In genomic region chr1:203287109-203287893, GRCh38 we compare ENCODE assay signal across 8 cellular contexts. TPM values are rescaled to one million over a fixed set of nuclear protein-coding genes. Genes with fewer than 3 reads are reported as not detected.
DNase-seq lines count a peak whose midpoint lies in the region; ATAC-seq lines count a peak whose summit lies in the region.

No MANE protein-coding gene starts in this region.

- H3K9ac ChIP-seq in subcutaneous abdominal adipose tissue (ENCODE audit: low read length in 5 of 5), result peak overlapping the region in 4 of 5 donors; percentile 8 to 84 (median 36)

- ATAC-seq in GM21526 (IDR thresholded peaks at IDR 0.05; ENCODE audit: low FRiP score, unreplicated experiment), result peak; percentile 37

- H3K27ac ChIP-seq in cingulate gyrus (ENCODE audit: low read depth, low read length), result peak overlapping the region; percentile 93
- peak overlapping the region; percentile 90 for H3K27ac ChIP-seq in subcutaneous abdominal adipose tissue (ENCODE audit: low read depth, low read length)

- peak overlapping the region in 3 of 5 donors; percentile 5 to 18 (median 7) for H3K4me3 ChIP-seq in subcutaneous abdominal adipose tissue (ENCODE audit: low read depth in 1 of 5, low read length in 5 of 5)

- DNase-seq in GF-D8 (lab: John Stamatoyannopoulos, UW) (peak; percentile 98), KG1 (lab: John Stamatoyannopoulos, UW) (peak; percentile 67), UCSD-AML1 (lab: John Stamatoyannopoulos, UW; ENCODE audit: unreplicated experiment) (peak; percentile 83), myocyte (ENCODE audit: low read depth) (peak; percentile 97), NCI-H226 (no peak)

- peaks cover 25 to 69% (median 61%) of the 10 kb centered on the region in 5 donors for H3K4me1 ChIP-seq in subcutaneous abdominal adipose tissue (ENCODE audit: control insufficient read depth in 5 of 5, insufficient read depth in 5 of 5, low read length in 5 of 5)

- H3K9me3 ChIP-seq in subcutaneous abdominal adipose tissue (ENCODE audit: control insufficient read depth in 5 of 5, low read length in 5 of 5), result no peaks in the 10 kb centered on the region

- H3K36me3 ChIP-seq in subcutaneous abdominal adipose tissue (ENCODE audit: control insufficient read depth in 5 of 5, insufficient read depth in 5 of 5, low read length in 5 of 5), result no peaks in the 10 kb centered on the region

- peaks cover 0 to 4% (median 0%) of the 10 kb centered on the region in 5 donors for H3K27me3 ChIP-seq in subcutaneous abdominal adipose tissue (ENCODE audit: control insufficient read depth in 5 of 5, insufficient read depth in 4 of 5, low read length in 5 of 5)

RNA-seq across cellular contexts. Expression of gene BTG2, which starts 18.0 kb away (rescaled TPM):
- total RNA-seq in myocyte, result 55.6 and 95.2 TPM in 2 replicates
- 33.6 TPM for polyA plus RNA-seq in myocyte (2012)

RNA-seq across cellular contexts. Expression of gene CHIT1, which starts 57.8 kb away (rescaled TPM):
- 5.0 and 7.7 TPM in 2 replicates for total RNA-seq in myocyte
- 4.5 TPM for polyA plus RNA-seq in myocyte (2012)
